Comparison of ENCODE assay signal across 14 cellular contexts in genomic region chr3:156368189-156368588, GRCh38.
DNase-seq lines count a peak whose midpoint lies in the region; ATAC-seq and TF ChIP-seq lines count a peak whose summit lies in the region.
"Had no signal": no experiment of that assay in that cellular context is flagged by ENCODE, and none has a peak within 500 bp of the region (broad histone marks: within the 10 kb centered on the region; RNA-seq: fewer than 3 reads in every experiment).

No MANE protein-coding gene starts in this region.

- peak overlapping the region; percentile 9; the same call in 1 of the 2 replicates for H2AFZ ChIP-seq in MM.1S (ENCODE audit: low read length)

- no peaks in the 10 kb centered on the region for H3K27me3 ChIP-seq in MM.1S (replicated peaks; ENCODE audit: insufficient read depth, low read length)
- H3K27me3 ChIP-seq in prostate gland (replicated peaks; ENCODE audit: insufficient read depth): no peaks in the 10 kb centered on the region
- H3K27me3 ChIP-seq in SJCRH30: no peaks in the 10 kb centered on the region

- H4K20me1 ChIP-seq in MM.1S (ENCODE audit: insufficient read depth, low read length): no peaks in the 10 kb centered on the region

- H3K4me1 ChIP-seq in MM.1S (ENCODE audit: low read length): peaks cover 55% of the 10 kb centered on the region
- no peaks in the 10 kb centered on the region for H3K4me1 ChIP-seq in prostate gland (replicated peaks)
- no peaks in the 10 kb centered on the region for H3K4me1 ChIP-seq in SJCRH30

- H3K9me2 ChIP-seq in MM.1S (replicated peaks; ENCODE audit: insufficient read depth, low read length): no peaks in the 10 kb centered on the region

- no peak for TF ChIP-seq POLR2A in prostate gland (IDR thresholded peaks at IDR 0.05)

- H3K27ac ChIP-seq in MM.1S (ENCODE audit: low read length): no peak overlapping the region
- no peak overlapping the region for H3K27ac ChIP-seq in prostate gland
- H3K27ac ChIP-seq in SJCRH30: no peak overlapping the region

- H3K4me2 ChIP-seq in MM.1S (ENCODE audit: low read depth, low read length): peak overlapping the region; percentile 40; the same call in 1 of the 2 replicates

- no peak for TF ChIP-seq CTCF in MM.1S (IDR thresholded peaks at IDR 0.05; ENCODE audit: low read length)
- no peak for TF ChIP-seq CTCF in prostate gland (IDR thresholded peaks at IDR 0.05)

- WGBS in prostate gland: 77% methylated on average over 3 of the region's 3 CpGs

- H3K9ac ChIP-seq in MM.1S (ENCODE audit: low read length): no peak overlapping the region

- no peaks in the 10 kb centered on the region for H3K36me3 ChIP-seq in MM.1S (replicated peaks; ENCODE audit: insufficient read depth, low read length)
- no peaks in the 10 kb centered on the region for H3K36me3 ChIP-seq in prostate gland
- H3K36me3 ChIP-seq in SJCRH30: no peaks in the 10 kb centered on the region

- intact Hi-C loops in posterior vena cava (cut with DNase I): no loop called here
- intact Hi-C loops in prostate gland (cut with DNase I): no loop called here

- ATAC-seq in GM18519 (IDR thresholded peaks at IDR 0.05; ENCODE audit: low FRiP score, unreplicated experiment): peak; percentile 81
- peak; percentile 70 for ATAC-seq in GM21447 (IDR thresholded peaks at IDR 0.05; ENCODE audit: unreplicated experiment)
- peak; percentile 68 for ATAC-seq in HG03025 (IDR thresholded peaks at IDR 0.05; ENCODE audit: low FRiP score, unreplicated experiment)
- ATAC-seq: left cardiac atrium, T-cell had no signal

- H3K4me3 ChIP-seq in MM.1S (ENCODE audit: low read length) (no peak overlapping the region), prostate gland (no peak overlapping the region), SJCRH30 (no peak overlapping the region)

- no peaks in the 10 kb centered on the region for H3K79me2 ChIP-seq in MM.1S (ENCODE audit: low read length)

- H3K9me3 ChIP-seq in MM.1S (replicated peaks; ENCODE audit: insufficient read depth, low read length) (no peaks in the 10 kb centered on the region), prostate gland (no peaks in the 10 kb centered on the region), SJCRH30 (replicated peaks) (no peaks in the 10 kb centered on the region)

- peak; percentile 53 for DNase-seq in MM.1S
- no peak for DNase-seq in posterior vena cava (ENCODE audit: low spot score)
- DNase-seq in effector CD8-positive, alpha-beta T cell (lab: John Stamatoyannopoulos, UW): no peak
- DNase-seq in prostate gland (ENCODE audit: low spot score): no peak
- no peak for DNase-seq in SJCRH30
- DNase-seq: activated effector memory CD4-positive, alpha-beta T cell treated with anti-CD3 and anti-CD28 coated beads, Interleukin-2, amount 50 U/mL, for 16 hours; amygdala; DMS153; left cardiac atrium; stimulated activated CD4-positive, alpha-beta T cell treated with anti-CD3 and anti-CD28 coated beads, Interleukin-4, amount 100 ng/mL, for 24 hours; T-cell had no signal

- peaks cover 8% of the 10 kb centered on the region; the same call in 1 of the 2 replicates for H3F3A ChIP-seq in MM.1S (ENCODE audit: insufficient read depth, low read length)
